31 cellular contexts compared by ENCODE assay signal in genomic region chr3:71177375-71177774, GRCh38.
DNase-seq lines count a peak whose midpoint lies in the region; ATAC-seq and TF ChIP-seq lines count a peak whose summit lies in the region.
"Had no signal": no experiment of that assay in that cellular context is flagged by ENCODE, and none has a peak within 500 bp of the region (broad histone marks: within the 10 kb centered on the region; RNA-seq: fewer than 3 reads in every experiment).

No MANE protein-coding gene starts in this region.

- TF ChIP-seq CTCF in CD4-positive, alpha-beta T cell (IDR thresholded peaks at IDR 0.05) = no peak

- POLR2A ChIA-PET in CD4-positive, alpha-beta T cell (lab: Charles Lee) = no interaction called here
- POLR2A ChIA-PET in naive thymus-derived CD4-positive, alpha-beta T cell (lab: Charles Lee) = interaction anchor here (1.3 kb wide), 1 partner anchor 10 kb away, joined by 4 read pairs; no protein-coding TSS in a partner anchor

- peaks cover 79% of the 10 kb centered on the region for H3K36me3 Mint-ChIP-seq in CD4-positive, alpha-beta T cell (ENCODE audit: low read depth)
- no peaks in the 10 kb centered on the region for H3K36me3 Mint-ChIP-seq in T-helper 17 cell (ENCODE audit: low read depth)
- peaks cover 0 to 66% (median 36%) of the 10 kb centered on the region in 5 donors for H3K36me3 Mint-ChIP-seq in naive thymus-derived CD4-positive, alpha-beta T cell

- no peak overlapping the region for H3K4me3 Mint-ChIP-seq in CD4-positive, alpha-beta T cell
- H3K4me3 Mint-ChIP-seq in T-helper 17 cell = no peak overlapping the region
- H3K4me3 Mint-ChIP-seq in naive thymus-derived CD4-positive, alpha-beta T cell = no peak overlapping the region
- H3K4me3 Mint-ChIP-seq: activated CD4-positive, alpha-beta T cell treated with anti-CD3 and anti-CD28 coated beads, Interleukin-2, amount 10 ng/mL, durations not matched to agents 7 days and 5 days; CD8-positive, alpha-beta memory T cell; HFFc6; stimulated activated naive B cell treated with anti-CD40 and anti-IgM and Interleukin-4, amounts not matched to agents 10 μg/mL and 1 μg/mL and 100 μg/mL, for 72 hours had no signal

- no peaks in the 10 kb centered on the region for H3K9me3 Mint-ChIP-seq in CD4-positive, alpha-beta T cell
- H3K9me3 Mint-ChIP-seq in naive thymus-derived CD4-positive, alpha-beta T cell = no peaks in the 10 kb centered on the region
- H3K9me3 Mint-ChIP-seq: activated CD4-positive, alpha-beta T cell treated with anti-CD3 and anti-CD28 coated beads, Interleukin-2, amount 10 ng/mL, durations not matched to agents 7 days and 5 days; CD8-positive, alpha-beta memory T cell; HFFc6; stimulated activated naive B cell treated with anti-CD40 and anti-IgM and Interleukin-4, amounts not matched to agents 10 μg/mL and 1 μg/mL and 100 μg/mL, for 72 hours had no signal

- H3K36me3 ChIP-seq in naive thymus-derived CD4-positive, alpha-beta T cell (ENCODE audit: control insufficient read depth in 2 of 3, insufficient read depth in 3 of 3, low read length in 3 of 3) = peaks cover 0 to 41% (median 11%) of the 10 kb centered on the region in 3 experiments
- H3K36me3 ChIP-seq: brain microvascular endothelial cell, heart right ventricle, right lobe of liver had no signal

- H3K4me1 ChIP-seq in naive thymus-derived CD4-positive, alpha-beta T cell (ENCODE audit: control insufficient read depth in 2 of 2, insufficient read depth in 2 of 2, low read length in 2 of 2) = no peaks in the 10 kb centered on the region
- H3K4me1 ChIP-seq: testis had no signal

- H3K4me1 Mint-ChIP-seq in CD4-positive, alpha-beta T cell (ENCODE audit: low read depth) = peaks cover 38% of the 10 kb centered on the region
- peaks cover 8% of the 10 kb centered on the region for H3K4me1 Mint-ChIP-seq in T-helper 17 cell
- H3K4me1 Mint-ChIP-seq in naive thymus-derived CD4-positive, alpha-beta T cell = peaks cover 0 to 66% (median 55%) of the 10 kb centered on the region in 7 donors

- no peaks in the 10 kb centered on the region for H3K9me3 ChIP-seq in CD4-positive, alpha-beta T cell (ENCODE audit: control insufficient read depth, low read length)
- no peaks in the 10 kb centered on the region for H3K9me3 ChIP-seq in T-helper 17 cell (ENCODE audit: control insufficient read depth, low read length, poor library complexity, severe bottlenecking)
- no peaks in the 10 kb centered on the region for H3K9me3 ChIP-seq in naive thymus-derived CD4-positive, alpha-beta T cell (ENCODE audit: control insufficient read depth in 2 of 3, low read length in 3 of 3)
- H3K9me3 ChIP-seq: heart right ventricle, right lobe of liver, SK-N-SH, testis had no signal

- no peak overlapping the region for H3K4me3 ChIP-seq in naive thymus-derived CD4-positive, alpha-beta T cell (ENCODE audit: low read length)
- H3K4me3 ChIP-seq: heart right ventricle, right lobe of liver, testis had no signal

- no peak overlapping the region for H3K27ac ChIP-seq in CD4-positive, alpha-beta T cell (ENCODE audit: low read depth, low read length)
- no peak overlapping the region for H3K27ac ChIP-seq in naive thymus-derived CD4-positive, alpha-beta T cell (ENCODE audit: low read depth, low read length)
- H3K27ac ChIP-seq: 22Rv1, brain microvascular endothelial cell, heart right ventricle, right lobe of liver, testis had no signal

- H3K27ac Mint-ChIP-seq in CD4-positive, alpha-beta T cell = peak overlapping the region; percentile 7
- peak overlapping the region; percentile 54 for H3K27ac Mint-ChIP-seq in T-helper 17 cell
- H3K27ac Mint-ChIP-seq in naive thymus-derived CD4-positive, alpha-beta T cell = peak overlapping the region in 8 of 9 donors; percentile 13 to 79 (median 59)
- H3K27ac Mint-ChIP-seq: activated CD4-positive, alpha-beta T cell treated with anti-CD3 and anti-CD28 coated beads, Interleukin-2, amount 10 ng/mL, durations not matched to agents 7 days and 5 days; HFFc6; stimulated activated naive B cell treated with anti-CD40 and anti-IgM and Interleukin-4, amounts not matched to agents 10 μg/mL and 1 μg/mL and 100 μg/mL, for 72 hours had no signal

- DNase-seq in DMS53 (lab: John Stamatoyannopoulos, UW) (peak; percentile 21), DMS53 treated with DMSO at 0.1 percent for 48 hours (lab: John Stamatoyannopoulos, UW; ENCODE audit: unreplicated experiment) (no peak), T-helper 17 cell (no peak), amygdala (lab: John Stamatoyannopoulos, UW) (no peak), ureter (ENCODE audit: low spot score) (no peak)
- DNase-seq in CD4-positive, alpha-beta T cell = no peak
- no peak for DNase-seq in naive thymus-derived CD4-positive, alpha-beta T cell
- no peak for DNase-seq in activated CD4-positive, CD25-positive, alpha-beta regulatory T cell treated with anti-CD3 and anti-CD28 coated beads, Interleukin-2, amount 50 U/mL, for 72 hours
- DNase-seq: activated CD4-positive, alpha-beta T cell treated with anti-CD3 and anti-CD28 coated beads, Interleukin-2, amount 10 ng/mL, durations not matched to agents 7 days and 5 days; activated CD8-positive, alpha-beta memory T cell treated with anti-CD3 and anti-CD28 coated beads, Interleukin-2, amount 50 U/mL, for 4 hours; activated effector memory CD4-positive, alpha-beta T cell treated with Interleukin-2 at 50 U/mL for 16 hours; brain microvascular endothelial cell; CD8-positive, alpha-beta memory T cell; DMS153; effector CD8-positive, alpha-beta T cell; erythroblast; heart right ventricle; HFFc6; KBM-7; MM.1S; NCI-H1436 treated with DMSO at 0.1 percent for 48 hours; NCI-H2171 treated with DMSO at 0.1 percent for 48 hours; NCI-H69; posterior cingulate gyrus; right lobe of liver; SK-N-SH; stimulated activated CD4-positive, alpha-beta T cell treated with anti-CD3 and anti-CD28 coated beads, Interleukin-12 subunit alpha, Interleukin-12 subunit beta, amount 100 ng/mL, for 4 hours; stimulated activated CD4-positive, alpha-beta T cell treated with anti-CD3 and anti-CD28 coated beads, Interleukin-4, amount 100 ng/mL, for 24 hours; stimulated activated naive B cell treated with anti-CD40 and anti-IgM and Interleukin-4, amounts not matched to agents 10 μg/mL and 1 μg/mL and 100 μg/mL, for 72 hours; testis had no signal

- no peaks in the 10 kb centered on the region for H3K27me3 ChIP-seq in CD4-positive, alpha-beta T cell (ENCODE audit: control insufficient read depth, insufficient read depth, low read length)
- H3K27me3 ChIP-seq in naive thymus-derived CD4-positive, alpha-beta T cell (ENCODE audit: control insufficient read depth in 2 of 2, insufficient read depth in 2 of 2, low read length in 2 of 2) = no peaks in the 10 kb centered on the region
- H3K27me3 ChIP-seq: brain microvascular endothelial cell, heart right ventricle, right lobe of liver, testis had no signal

- ATAC-seq in CD4-positive, alpha-beta T cell (ENCODE audit: poor library complexity) = no peak
- no peak for ATAC-seq in T-helper 17 cell
- no peak for ATAC-seq in naive thymus-derived CD4-positive, alpha-beta T cell
- ATAC-seq: heart right ventricle; right lobe of liver; stimulated activated naive B cell treated with anti-CD40 and anti-IgM and Interleukin-4, amounts not matched to agents 10 μg/mL and 1 μg/mL and 100 μg/mL, for 72 hours had no signal

- H3K27me3 Mint-ChIP-seq in CD4-positive, alpha-beta T cell = no peaks in the 10 kb centered on the region
- no peaks in the 10 kb centered on the region for H3K27me3 Mint-ChIP-seq in T-helper 17 cell
- no peaks in the 10 kb centered on the region for H3K27me3 Mint-ChIP-seq in naive thymus-derived CD4-positive, alpha-beta T cell
- H3K27me3 Mint-ChIP-seq: activated CD4-positive, alpha-beta T cell treated with anti-CD3 and anti-CD28 coated beads, Interleukin-2, amount 10 ng/mL, durations not matched to agents 7 days and 5 days; CD8-positive, alpha-beta memory T cell; stimulated activated naive B cell treated with anti-CD40 and anti-IgM and Interleukin-4, amounts not matched to agents 10 μg/mL and 1 μg/mL and 100 μg/mL, for 72 hours had no signal

- intact Hi-C loops in CD4-positive, alpha-beta T cell (cut with DNase I, micrococcal nuclease) = no loop called here
- intact Hi-C loops in naive thymus-derived CD4-positive, alpha-beta T cell (cut with micrococcal nuclease) = loop anchor here in 1 of 2 donors (2.0 kb wide), 1 partner anchor 17 kb away; no protein-coding TSS in a partner anchor

- CTCF ChIA-PET in CD4-positive, alpha-beta T cell (lab: Charles Lee) = interaction anchor here (1.2 kb wide), 1 partner anchor 11 kb away, joined by 3 read pairs; no protein-coding TSS in a partner anchor
- CTCF ChIA-PET in naive thymus-derived CD4-positive, alpha-beta T cell (lab: Charles Lee) = no interaction called here

Comparison
In these comparisons a context has a peak if more than half of its experiments do, and no peak if none do; other contexts are left out.
1. H3K27ac Mint-ChIP-seq: peak in every context shown above with its lines; median percentile 59 in naive thymus-derived CD4-positive, alpha-beta T cell; 54 in T-helper 17 cell; 7 in CD4-positive, alpha-beta T cell.